ENCODE assay signal across 28 cellular contexts in genomic region chr3:174202561-174202960, GRCh38.
A peak's percentile ranks its signal among the peaks of the same experiment; 100 is the strongest.
DNase-seq lines count a peak whose midpoint lies in the region; ATAC-seq and TF ChIP-seq lines count a peak whose summit lies in the region.
"Had no signal": no experiment of that assay in that cellular context is flagged by ENCODE, and none has a peak within 500 bp of the region (broad histone marks: within the 10 kb centered on the region; RNA-seq: fewer than 3 reads in every experiment).

No MANE protein-coding gene starts in this region.

- H3K4me1 Mint-ChIP-seq in natural killer cell treated with Interleukin-12 subunit alpha and Interleukin-12 subunit beta and Interleukin-15 and Interleukin-18, amount 100 ng/mL, for 72 hours (ENCODE audit: low read depth in 2 of 2) = no peaks in the 10 kb centered on the region
- H3K4me1 Mint-ChIP-seq: CD8-positive, alpha-beta memory T cell; central memory CD8-positive, alpha-beta T cell; memory B cell; naive thymus-derived CD4-positive, alpha-beta T cell had no signal

- H3K36me3 Mint-ChIP-seq in natural killer cell treated with Interleukin-12 subunit alpha and Interleukin-12 subunit beta and Interleukin-15 and Interleukin-18, amount 100 ng/mL, for 72 hours = no peaks in the 10 kb centered on the region
- H3K36me3 Mint-ChIP-seq: activated naive CD8-positive, alpha-beta T cell; CD8-positive, alpha-beta memory T cell; memory B cell; naive thymus-derived CD4-positive, alpha-beta T cell had no signal

- no peak overlapping the region for H3K27ac Mint-ChIP-seq in natural killer cell treated with Interleukin-12 subunit alpha and Interleukin-12 subunit beta and Interleukin-15 and Interleukin-18, amount 100 ng/mL, for 72 hours
- H3K27ac Mint-ChIP-seq: activated naive CD8-positive, alpha-beta T cell; CD8-positive, alpha-beta memory T cell; memory B cell; naive thymus-derived CD4-positive, alpha-beta T cell; progenitor cell of endocrine pancreas; T-helper 1 cell treated with Interleukin-12 subunit alpha and Interleukin-12 subunit beta and Interleukin-4 antibody, amounts not matched to agents 30 μg/mL and 1 μg/mL, for 36 hours had no signal

- TF ChIP-seq CTCF in left ventricle myocardium inferior (IDR thresholded peaks at IDR 0.05; ENCODE audit: borderline replicate concordance) (no peak), tibial artery (IDR thresholded peaks at IDR 0.05) (no peak), prostate gland (IDR thresholded peaks at IDR 0.05) (no peak)

- H3K9me3 Mint-ChIP-seq in natural killer cell treated with Interleukin-12 subunit alpha and Interleukin-12 subunit beta and Interleukin-15 and Interleukin-18, amount 100 ng/mL, for 72 hours = peaks cover 5% of the 10 kb centered on the region

- no peaks in the 10 kb centered on the region for H3K27me3 Mint-ChIP-seq in natural killer cell treated with Interleukin-12 subunit alpha and Interleukin-12 subunit beta and Interleukin-15 and Interleukin-18, amount 100 ng/mL, for 72 hours
- H3K27me3 Mint-ChIP-seq: activated naive CD8-positive, alpha-beta T cell; central memory CD8-positive, alpha-beta T cell; memory B cell; naive thymus-derived CD4-positive, alpha-beta T cell; progenitor cell of endocrine pancreas had no signal

- intact Hi-C loops in left ventricle myocardium inferior (cut with micrococcal nuclease) = no loop called here
- intact Hi-C loops in Right ventricle myocardium superior (cut with DNase I) = no loop called here
- intact Hi-C loops in tibial artery (cut with DNase I; ENCODE audit: low total_unique reads) = no loop called here
- intact Hi-C loops in prostate gland (cut with DNase I) = no loop called here

- H3K36me3 ChIP-seq in left ventricle myocardium inferior (no peaks in the 10 kb centered on the region), adipocyte (ENCODE audit: control insufficient read depth, insufficient read depth, low read length, severe bottlenecking) (no peaks in the 10 kb centered on the region), tibial artery (no peaks in the 10 kb centered on the region), prostate gland (no peaks in the 10 kb centered on the region)
- H3K36me3 ChIP-seq: esophagus squamous epithelium had no signal

- peaks cover 21% of the 10 kb centered on the region for H3K4me1 ChIP-seq in left ventricle myocardium inferior
- peaks cover 4% of the 10 kb centered on the region for H3K4me1 ChIP-seq in adipocyte (ENCODE audit: control insufficient read depth, insufficient read depth, low read length)
- H3K4me1 ChIP-seq in tibial artery = peaks cover 0 to 19% (median 0%) of the 10 kb centered on the region in 4 donors
- no peaks in the 10 kb centered on the region for H3K4me1 ChIP-seq in prostate gland (replicated peaks)
- H3K4me1 ChIP-seq: esophagus squamous epithelium had no signal

- no peaks in the 10 kb centered on the region for H3K9me3 ChIP-seq in left ventricle myocardium inferior (replicated peaks)
- no peaks in the 10 kb centered on the region for H3K9me3 ChIP-seq in adipocyte (ENCODE audit: control insufficient read depth, low read length)
- H3K9me3 ChIP-seq in tibial artery = no peaks in the 10 kb centered on the region
- no peaks in the 10 kb centered on the region for H3K9me3 ChIP-seq in prostate gland
- H3K9me3 ChIP-seq: esophagus squamous epithelium had no signal

- TF ChIP-seq POLR2A in prostate gland (IDR thresholded peaks at IDR 0.05) = no peak

- no peak for ATAC-seq in Right ventricle myocardium superior (ENCODE audit: poor library complexity)
- no peak for ATAC-seq in natural killer cell treated with Interleukin-12 subunit alpha and Interleukin-12 subunit beta and Interleukin-15 and Interleukin-18, amount 100 ng/mL, for 72 hours
- ATAC-seq: naive thymus-derived CD4-positive, alpha-beta T cell had no signal

- H3K27ac ChIP-seq in left ventricle myocardium inferior (replicated peaks) = peak overlapping the region; percentile 69
- H3K27ac ChIP-seq in tibial artery = no peak overlapping the region
- no peak overlapping the region for H3K27ac ChIP-seq in prostate gland
- H3K27ac ChIP-seq: esophagus squamous epithelium, hepatocyte, VCaP had no signal

- H3K4me3 Mint-ChIP-seq in natural killer cell treated with Interleukin-12 subunit alpha and Interleukin-12 subunit beta and Interleukin-15 and Interleukin-18, amount 100 ng/mL, for 72 hours = no peak overlapping the region
- H3K4me3 Mint-ChIP-seq: activated naive CD8-positive, alpha-beta T cell; CD8-positive, alpha-beta memory T cell; central memory CD8-positive, alpha-beta T cell; memory B cell; naive thymus-derived CD4-positive, alpha-beta T cell; T-helper 1 cell treated with Interleukin-12 subunit alpha and Interleukin-12 subunit beta and Interleukin-4 antibody, amounts not matched to agents 30 μg/mL and 1 μg/mL, for 36 hours had no signal

- H3K4me3 ChIP-seq in left ventricle myocardium inferior (no peak overlapping the region), adipocyte (ENCODE audit: low read length) (no peak overlapping the region), tibial artery (no peak overlapping the region), prostate gland (no peak overlapping the region)
- H3K4me3 ChIP-seq: esophagus squamous epithelium, hepatocyte had no signal

- no peak overlapping the region for H3K9ac ChIP-seq in adipocyte (ENCODE audit: low read length)

- DNase-seq in left ventricle myocardium inferior (no peak), Right ventricle myocardium superior (no peak), adipocyte (ENCODE audit: low read depth) (peak; percentile 18), glomerular visceral epithelial cell (ENCODE audit: extremely low spot score) (peak; percentile 1), tibial artery (no peak), prostate gland (ENCODE audit: low spot score) (no peak)
- DNase-seq in effector CD4-positive, alpha-beta T cell = no peak
- DNase-seq in natural killer cell treated with Interleukin-12 subunit alpha and Interleukin-12 subunit beta and Interleukin-15 and Interleukin-18, amount 100 ng/mL, for 72 hours (ENCODE audit: low spot score) = no peak
- DNase-seq: ACHN; activated CD4-positive, alpha-beta T cell treated with anti-CD3 and anti-CD28 coated beads, Interleukin-2, amount 50 U/mL, for 48 hours; activated T-cell treated with anti-CD3 and anti-CD28 coated beads, Interleukin-2, amount 50 U/mL, for 1 hour; CD8-positive, alpha-beta memory T cell; DND-41; effector CD8-positive, alpha-beta T cell; esophagus squamous epithelium; H7; islet precursor cell; naive thymus-derived CD4-positive, alpha-beta T cell; NCI-H187 treated with DMSO at 0.1 percent for 48 hours; NCI-H524 treated with DMSO at 0.1 percent for 48 hours; OCI-M1 had no signal

- H3K27me3 ChIP-seq in left ventricle myocardium inferior (ENCODE audit: low read depth) (no peaks in the 10 kb centered on the region), adipocyte (replicated peaks; ENCODE audit: control insufficient read depth, insufficient read depth, low read length) (no peaks in the 10 kb centered on the region), tibial artery (no peaks in the 10 kb centered on the region), prostate gland (replicated peaks; ENCODE audit: insufficient read depth) (no peaks in the 10 kb centered on the region)
- H3K27me3 ChIP-seq: esophagus squamous epithelium, hepatocyte had no signal

- WGBS in prostate gland = 89% methylated on average over 1 of the region's 1 CpG

Comparison
In these comparisons a context has a peak if more than half of its experiments do, and no peak if none do; other contexts are left out.
1. DNase-seq: peak in adipocyte (single experiment) and glomerular visceral epithelial cell (single experiment); none in left ventricle myocardium inferior (single experiment), Right ventricle myocardium superior (single experiment), effector CD4-positive, alpha-beta T cell (single experiment), tibial artery (0 of 2), natural killer cell treated with Interleukin-12 subunit alpha and Interleukin-12 subunit beta and Interleukin-15 and Interleukin-18, amount 100 ng/mL, for 72 hours (single experiment) and prostate gland (single experiment).